Comparison of ENCODE assay signal across 12 cellular contexts in genomic region chr16:84929421-84930297, GRCh38.
DNase-seq lines count a peak whose midpoint lies in the region; ATAC-seq and TF ChIP-seq lines count a peak whose summit lies in the region.
"Had no signal": no experiment of that assay in that cellular context is flagged by ENCODE, and none has a peak within 500 bp of the region (broad histone marks: within the 10 kb centered on the region; RNA-seq: fewer than 3 reads in every experiment).

No MANE protein-coding gene starts in this region.

- peak overlapping the region; percentile 51; the same call in 1 of the 2 replicates for H3K9ac ChIP-seq in GM23248

- H4K20me1 ChIP-seq in GM23248 (ENCODE audit: insufficient read depth) = no peaks in the 10 kb centered on the region

- intact Hi-C loops in psoas muscle (cut with DNase I) = loop anchor here in 1 of 2 donors (5.0 kb wide), 1 partner anchor 43 kb away; no protein-coding TSS in a partner anchor

- H3K4me1 ChIP-seq in GM23248 (ENCODE audit: insufficient read depth) (peaks cover 30% of the 10 kb centered on the region), gastroesophageal sphincter (peaks cover 0 to 67% (median 27%) of the 10 kb centered on the region in 3 donors), psoas muscle (peaks cover 21% of the 10 kb centered on the region)

- H3K79me2 ChIP-seq in GM23248 (ENCODE audit: insufficient read depth) = no peaks in the 10 kb centered on the region

- no peaks in the 10 kb centered on the region for H3K36me3 ChIP-seq in GM23248 (ENCODE audit: low read depth)
- no peaks in the 10 kb centered on the region for H3K36me3 ChIP-seq in gastroesophageal sphincter
- no peaks in the 10 kb centered on the region for H3K36me3 ChIP-seq in psoas muscle (ENCODE audit: insufficient read depth in 1 of 2, low read depth in 1 of 2)

- no peak for TF ChIP-seq CTCF in RWPE1 (conservative IDR thresholded peaks at IDR 0.05; ENCODE audit: low read depth)
- no peak for TF ChIP-seq CTCF in gastroesophageal sphincter (IDR thresholded peaks at IDR 0.05)
- no peak for TF ChIP-seq CTCF in psoas muscle (IDR thresholded peaks at IDR 0.05)

- H3K27me3 ChIP-seq in GM23248 (replicated peaks; ENCODE audit: insufficient read depth) (no peaks in the 10 kb centered on the region), gastroesophageal sphincter (no peaks in the 10 kb centered on the region), psoas muscle (ENCODE audit: insufficient read depth in 3 of 3, low read length in 2 of 3) (no peaks in the 10 kb centered on the region)

- WGBS in GM23248 (ENCODE audit: low coverage in 1 of 2, low lambda C conversion rate in 2 of 2, missing lambda C conversion rate in 2 of 2), 2 experiments = 19% methylated on average over 34 to 36 of the region's 36 CpGs
- 78% methylated on average over 12 of the region's 36 CpGs; no CpG with 5 or more reads in 1 of the 2 donors for WGBS in gastroesophageal sphincter (ENCODE audit: low coverage in 1 of 2), 2 donors
- 46 to 64% (median 56%) methylated on average over 36 of the region's 36 CpGs for WGBS in psoas muscle, 3 donors

- H3K27ac ChIP-seq in GM23248 (no peak overlapping the region), RWPE1 (peak overlapping the region; percentile 6), gastroesophageal sphincter (peak overlapping the region in 3 of 4 donors; percentile 50 to 69 (median 62)), psoas muscle (no peak overlapping the region)
- H3K27ac ChIP-seq: SK-N-MC had no signal

- ATAC-seq in gastroesophageal sphincter (no peak), psoas muscle (peak in 1 of 4 donors; percentile 1), GM21529 (IDR thresholded peaks at IDR 0.05; ENCODE audit: unreplicated experiment) (no peak)
- ATAC-seq: activated CD4-positive, CD25-positive, alpha-beta regulatory T cell treated with anti-CD3 and anti-CD28 coated beads, Interleukin-2, amount 50 U/mL, for 24 hours; naive thymus-derived CD8-positive, alpha-beta T cell had no signal

- DNase-seq in GM23248 (peak; percentile 70), RWPE1 (ENCODE audit: low spot score) (no peak), psoas muscle (peak; percentile 75 to 87), SK-N-DZ (ENCODE audit: low spot score) (no peak), UCSD-AML1 (lab: John Stamatoyannopoulos, UW; ENCODE audit: unreplicated experiment) (no peak), NCI-H1048 (lab: John Stamatoyannopoulos, UW) (no peak)
- DNase-seq: islet precursor cell had no signal

- CTCF ChIA-PET in RWPE1 (lab: Yijun Ruan, JAX) = interaction anchor here (0.7 to 1.9 kb wide), 2 partner anchors 41 to 743 kb away, joined by 3 to 8 read pairs; partner anchors contain the start of gene TAF1C

- H3K9me3 ChIP-seq in GM23248 (ENCODE audit: low read depth) (no peaks in the 10 kb centered on the region), gastroesophageal sphincter (no peaks in the 10 kb centered on the region), psoas muscle (no peaks in the 10 kb centered on the region)

- H2AFZ ChIP-seq in GM23248 = peak overlapping the region; percentile 36; the same call in 1 of the 2 replicates

- no peaks in the 10 kb centered on the region; the same call in 1 of the 2 replicates for H3F3A ChIP-seq in GM23248 (ENCODE audit: insufficient read depth)

- H3K4me3 ChIP-seq in GM23248 (no peak overlapping the region), gastroesophageal sphincter (no peak overlapping the region), psoas muscle (no peak overlapping the region)
- H3K4me3 ChIP-seq: SK-N-MC had no signal

- no peak for TF ChIP-seq EP300 in gastroesophageal sphincter (IDR thresholded peaks at IDR 0.05)

- TF ChIP-seq POLR2A in gastroesophageal sphincter (IDR thresholded peaks at IDR 0.05) = no peak

- POLR2A ChIA-PET in RWPE1 (lab: Yijun Ruan, JAX; ENCODE audit: low non-redundant PET) = no interaction called here

- in situ Hi-C loops in GM23248 (cut with MboI) = no loop called here

- no peaks in the 10 kb centered on the region for H3K9me2 ChIP-seq in GM23248 (ENCODE audit: insufficient read depth)

- H3K4me2 ChIP-seq in GM23248 (ENCODE audit: unreplicated experiment) = no peak overlapping the region

Comparison
In these comparisons a context has a peak if more than half of its experiments do, and no peak if none do; other contexts are left out.
1. DNase-seq: peak in GM23248 (single experiment) and psoas muscle (2 of 2); none in RWPE1 (single experiment), SK-N-DZ (single experiment), UCSD-AML1 (single experiment) and NCI-H1048 (single experiment).
2. H3K27ac ChIP-seq: peak in RWPE1 (single experiment) and gastroesophageal sphincter (3 of 4); none in GM23248 (single experiment) and psoas muscle (single experiment).